ENCODE assay signal across 11 cellular contexts in the genomic region with DNA sequence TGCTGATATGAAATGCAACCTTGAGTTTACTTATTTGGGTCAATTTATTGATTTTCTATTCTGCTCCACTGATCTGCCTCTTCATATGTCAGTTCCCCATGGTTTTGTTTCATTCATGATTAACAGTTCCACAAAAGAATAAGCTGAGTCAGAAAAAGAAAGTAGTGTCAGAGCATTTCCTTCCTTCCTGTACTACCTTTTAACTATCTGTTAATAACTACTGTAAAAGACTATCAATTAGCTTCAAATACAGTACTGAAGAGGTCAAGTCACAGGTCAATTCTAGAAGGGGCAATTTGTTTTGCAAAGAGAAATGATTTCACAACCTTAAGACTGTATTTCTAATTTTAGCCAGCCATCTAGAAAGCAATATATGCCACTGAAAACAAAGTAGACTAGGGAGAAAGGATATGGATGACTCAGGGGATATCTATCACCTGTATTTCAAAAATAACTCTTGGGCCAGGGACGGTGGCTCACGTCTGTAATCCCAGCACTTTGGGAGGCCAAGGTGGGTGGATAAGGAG.
DNase-seq lines count a peak whose midpoint lies in the region; ATAC-seq, FAIRE-seq and TF ChIP-seq lines count a peak whose summit lies in the region.
"Had no signal": no experiment of that assay in that cellular context is flagged by ENCODE, and none has a peak within 500 bp of the region (broad histone marks: within the 10 kb centered on the region; RNA-seq: fewer than 3 reads in every experiment).

No MANE protein-coding gene starts in this region.

- H3K9ac ChIP-seq in mammary epithelial cell (ENCODE audit: insufficient read depth, low read length) = no peak overlapping the region

- 49% methylated on average over 2 of the region's 2 CpGs for WGBS in mammary epithelial cell (ENCODE audit: low coverage, missing lambda C conversion rate)

- H2AFZ ChIP-seq in mammary epithelial cell (ENCODE audit: low read depth, low read length) = no peak overlapping the region

- FAIRE-seq in GM12892 (lab: Jason Lieb, UNC) = peak; percentile 70

- TF ChIP-seq POLR2A in GM12892 (IDR thresholded peaks at IDR 0.05; ENCODE audit: low read depth, low read length) = no peak

- CTCF ChIA-PET in mammary epithelial cell (lab: Charles Lee; ENCODE audit: low non-redundant PET) = no interaction called here

- intact Hi-C loops in mammary epithelial cell (cut with micrococcal nuclease) = no loop called here

- peak; percentile 71 for ATAC-seq in HG03196 (IDR thresholded peaks at IDR 0.05; ENCODE audit: unreplicated experiment)
- ATAC-seq: naive thymus-derived CD8-positive, alpha-beta T cell had no signal

- H3K36me3 ChIP-seq in mammary epithelial cell (ENCODE audit: insufficient read depth, low read length) (no peaks in the 10 kb centered on the region), MG63 (no peaks in the 10 kb centered on the region)

- in situ Hi-C loops in mammary epithelial cell (cut with MboI; ENCODE audit: low sequenced_read_pairs in 2 of 2) = no loop called here
- in situ Hi-C loops in G401 (cut with HindIII; ENCODE audit: low sequenced_read_pairs) = no loop called here

- no peaks in the 10 kb centered on the region for H3K9me3 ChIP-seq in mammary epithelial cell (replicated peaks; ENCODE audit: insufficient read depth, low read length)
- H3K9me3 ChIP-seq in MG63 = no peaks in the 10 kb centered on the region

- H3K4me3 ChIP-seq in mammary epithelial cell (replicated peaks in 1 of 3; ENCODE audit: insufficient read depth in 1 of 3, low read depth in 2 of 3, low read length in 3 of 3) (no peak overlapping the region), MG63 (no peak overlapping the region)

- H3K4me2 ChIP-seq in mammary epithelial cell (ENCODE audit: insufficient read depth, low read depth, low read length) = no peak overlapping the region

- dilution Hi-C loops in mammary epithelial cell (cut with HindIII; ENCODE audit: low sequenced_read_pairs) = no loop called here

- H4K20me1 ChIP-seq in mammary epithelial cell (ENCODE audit: insufficient read depth, low read length) = no peaks in the 10 kb centered on the region

- no peak overlapping the region for H3K27ac ChIP-seq in mammary epithelial cell (ENCODE audit: insufficient read depth, low read depth, low read length)

- BruUV-seq in mammary epithelial cell (replicated peaks; lab: Mats Ljungman, UMichigan) = no TSS peak

- DNase-seq in GM12892 (ENCODE audit: insufficient read length) = no peak
- DNase-seq in GM20000 (ENCODE audit: low spot score) = peak; percentile 34
- peak; percentile 35 for DNase-seq in mammary epithelial cell
- no peak for DNase-seq in G401 (ENCODE audit: low spot score)
- no peak for DNase-seq in activated CD4-positive, alpha-beta T cell treated with anti-CD3 and anti-CD28 coated beads, Interleukin-2, amount 50 U/mL, for 1 hour
- no peak for DNase-seq in RPMI8226
- no peak for DNase-seq in MG63
- DNase-seq: EL; naive thymus-derived CD8-positive, alpha-beta T cell; NCI-H2029 treated with DMSO at 0.1 percent for 48 hours had no signal

- no peaks in the 10 kb centered on the region for H3K79me2 ChIP-seq in mammary epithelial cell (ENCODE audit: insufficient read depth, low read length)

- TF ChIP-seq CTCF in GM20000 (IDR thresholded peaks at IDR 0.05; ENCODE audit: extremely low read depth, missing control alignments) (no peak), mammary epithelial cell (conservative IDR thresholded peaks at IDR 0.05 in 1 of 2, IDR thresholded peaks at IDR 0.05 in 1 of 2; ENCODE audit: extremely low read depth in 1 of 2, insufficient read depth in 1 of 2, low read depth in 1 of 2, low read length in 2 of 2) (no peak)

- H3K27me3 ChIP-seq in mammary epithelial cell (ENCODE audit: insufficient read depth, low read length) (no peaks in the 10 kb centered on the region), MG63 (no peaks in the 10 kb centered on the region)

- peaks cover 7% of the 10 kb centered on the region for H3K4me1 ChIP-seq in mammary epithelial cell (ENCODE audit: insufficient read depth, low read length)

Comparison
In these comparisons a context has a peak if more than half of its experiments do, and no peak if none do; other contexts are left out.
1. DNase-seq: peak in GM20000 (single experiment) and mammary epithelial cell (single experiment); none in GM12892 (single experiment), G401 (single experiment), activated CD4-positive, alpha-beta T cell treated with anti-CD3 and anti-CD28 coated beads, Interleukin-2, amount 50 U/mL, for 1 hour (single experiment), RPMI8226 (single experiment) and MG63 (single experiment).